ENCODE assay signal across 6 cellular contexts in genomic region chr6:160818934-160819333, GRCh38.
"Had no signal": no experiment of that assay in that cellular context is flagged by ENCODE, and none has a peak within 500 bp of the region (broad histone marks: within the 10 kb centered on the region; RNA-seq: fewer than 3 reads in every experiment).

No MANE protein-coding gene starts in this region.

- FAIRE-seq: GM12878, GM12891, GM12892, GM18507 had no signal

- DNase-seq: GDM1, GF-D8 had no signal

- ATAC-seq: GM12878 had no signal

- H3K4me3 ChIP-seq: GM12878 had no signal
